In the genomic region with DNA sequence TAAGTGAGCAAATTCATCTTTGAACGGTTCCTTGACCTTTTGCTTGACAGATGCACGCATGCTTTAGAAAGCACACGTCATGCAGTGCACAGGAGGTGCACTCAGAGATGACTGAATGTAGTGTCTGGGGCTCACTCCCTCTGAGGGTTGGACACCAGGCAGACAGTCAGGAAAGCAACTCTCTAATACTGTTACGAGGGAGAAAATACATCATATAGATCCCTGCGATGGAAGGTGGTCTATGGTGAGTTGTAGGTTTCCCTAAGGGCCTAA, we compare ENCODE assay signal across 12 cellular contexts. TPM values are rescaled to one million over a fixed set of nuclear protein-coding genes. Genes with fewer than 3 reads are reported as not detected.
DNase-seq lines count a peak whose midpoint lies in the region; ATAC-seq and TF ChIP-seq lines count a peak whose summit lies in the region.
"Had no signal": no experiment of that assay in that cellular context is flagged by ENCODE, and none has a peak within 500 bp of the region (broad histone marks: within the 10 kb centered on the region; RNA-seq: fewer than 3 reads in every experiment).

No MANE protein-coding gene starts in this region.

- H3K27me3 ChIP-seq in CD4-positive, alpha-beta T cell (ENCODE audit: control insufficient read depth, insufficient read depth, low read length), result no peaks in the 10 kb centered on the region

- CTCF ChIA-PET in CD4-positive, alpha-beta T cell (lab: Charles Lee), result interaction anchor here (2.7 kb wide), 1 partner anchor 25 kb away, joined by 18 read pairs; no protein-coding TSS in a partner anchor

- intact Hi-C loops in CD4-positive, alpha-beta T cell (cut with DNase I, micrococcal nuclease), result loop anchor here in 1 of 2 experiments (2.0 to 5.0 kb wide), 2 partner anchors 17 to 34 kb away; a partner anchor contains a TSS
- intact Hi-C loops in natural killer cell (cut with micrococcal nuclease), result loop anchor here (2.0 kb wide), 1 partner anchor 31 kb away; no protein-coding TSS in a partner anchor

- peaks cover 8% of the 10 kb centered on the region for H3K36me3 Mint-ChIP-seq in CD4-positive, alpha-beta T cell (ENCODE audit: low read depth)
- peaks cover 3% of the 10 kb centered on the region for H3K36me3 Mint-ChIP-seq in activated naive CD8-positive, alpha-beta T cell
- no peaks in the 10 kb centered on the region for H3K36me3 Mint-ChIP-seq in natural killer cell

- H3K27ac Mint-ChIP-seq in CD4-positive, alpha-beta T cell, result peak overlapping the region; percentile 98
- H3K27ac Mint-ChIP-seq in activated naive CD8-positive, alpha-beta T cell, result peak overlapping the region; percentile 98
- peak overlapping the region; percentile 65 to 72 for H3K27ac Mint-ChIP-seq in natural killer cell
- H3K27ac Mint-ChIP-seq: dendritic cell treated with granulocyte-macrophage colony-stimulating factor and Interleukin-4, amounts not matched to agents 40 ng/mL and 50 ng/mL, for 4 days had no signal

- no peaks in the 10 kb centered on the region for H3K9me3 ChIP-seq in CD4-positive, alpha-beta T cell (ENCODE audit: control insufficient read depth, low read length)

- H3K27ac ChIP-seq in CD4-positive, alpha-beta T cell (ENCODE audit: low read depth, low read length), result peak overlapping the region; percentile 88

- no peaks in the 10 kb centered on the region for H3K27me3 Mint-ChIP-seq in CD4-positive, alpha-beta T cell
- H3K27me3 Mint-ChIP-seq in activated naive CD8-positive, alpha-beta T cell, result no peaks in the 10 kb centered on the region
- no peaks in the 10 kb centered on the region for H3K27me3 Mint-ChIP-seq in natural killer cell (ENCODE audit: low read depth in 2 of 2)
- H3K27me3 Mint-ChIP-seq: dendritic cell treated with granulocyte-macrophage colony-stimulating factor and Interleukin-4, amounts not matched to agents 40 ng/mL and 50 ng/mL, for 4 days had no signal

- peak overlapping the region; percentile 5 for H3K4me3 Mint-ChIP-seq in CD4-positive, alpha-beta T cell
- peak overlapping the region; percentile 82 for H3K4me3 Mint-ChIP-seq in activated naive CD8-positive, alpha-beta T cell
- H3K4me3 Mint-ChIP-seq in natural killer cell, result peak overlapping the region; percentile 32
- H3K4me3 Mint-ChIP-seq: dendritic cell treated with granulocyte-macrophage colony-stimulating factor and Interleukin-4, amounts not matched to agents 40 ng/mL and 50 ng/mL, for 4 days had no signal

- POLR2A ChIA-PET in CD4-positive, alpha-beta T cell (lab: Charles Lee), result interaction anchor here (1.1 to 36.2 kb wide), 7 partner anchors 10 to 228 kb away, joined by 4 to 1343 read pairs (median 89); a partner anchor contains a TSS

- TF ChIP-seq CTCF in CD4-positive, alpha-beta T cell (IDR thresholded peaks at IDR 0.05), result no peak
- no peak for TF ChIP-seq CTCF in natural killer cell (IDR thresholded peaks at IDR 0.05)

- peaks cover 80% of the 10 kb centered on the region for H3K4me1 Mint-ChIP-seq in CD4-positive, alpha-beta T cell (ENCODE audit: low read depth)
- H3K4me1 Mint-ChIP-seq in activated naive CD8-positive, alpha-beta T cell (ENCODE audit: low read depth), result peaks cover 82% of the 10 kb centered on the region
- peaks cover 15 to 24% of the 10 kb centered on the region in 2 donors for H3K4me1 Mint-ChIP-seq in natural killer cell

- no peak for ATAC-seq in CD4-positive, alpha-beta T cell (ENCODE audit: poor library complexity)
- ATAC-seq in HG03280 (IDR thresholded peaks at IDR 0.05; ENCODE audit: unreplicated experiment), result peak; percentile 29
- ATAC-seq in natural killer cell, result no peak
- no peak for ATAC-seq in GM19324 (IDR thresholded peaks at IDR 0.05; ENCODE audit: low FRiP score, unreplicated experiment)

- H3K9me3 Mint-ChIP-seq in CD4-positive, alpha-beta T cell, result no peaks in the 10 kb centered on the region
- no peaks in the 10 kb centered on the region for H3K9me3 Mint-ChIP-seq in activated naive CD8-positive, alpha-beta T cell (ENCODE audit: low read depth)
- no peaks in the 10 kb centered on the region for H3K9me3 Mint-ChIP-seq in natural killer cell
- H3K9me3 Mint-ChIP-seq: dendritic cell treated with granulocyte-macrophage colony-stimulating factor and Interleukin-4, amounts not matched to agents 40 ng/mL and 50 ng/mL, for 4 days had no signal

- DNase-seq in CD4-positive, alpha-beta T cell, result no peak
- DNase-seq in natural killer cell (no peak), DMS79 treated with DMSO at 0.1 percent for 48 hours (lab: John Stamatoyannopoulos, UW) (no peak), cerebellum (ENCODE audit: low spot score) (no peak), HuH-7 (ENCODE audit: low spot score) (no peak)
- DNase-seq: activated CD8-positive, alpha-beta memory T cell treated with anti-CD3 and anti-CD28 coated beads, Interleukin-2, amount 50 U/mL, for 4 hours; NCI-H187; Right ventricle myocardium superior had no signal

RNA-seq across cellular contexts. Expression of a gene that starts 16.5 kb away (rescaled TPM):
- total RNA-seq in CD4-positive, alpha-beta T cell, result 10 to 100 TPM; 60.3 to 63.0 TPM
- total RNA-seq in natural killer cell (10 to 100 TPM; 34.1 to 54.0 (median 47.8) TPM), cerebellum (20.5 TPM)

RNA-seq across cellular contexts. Expression of a gene that starts 33.1 kb away (rescaled TPM):
- total RNA-seq in CD4-positive, alpha-beta T cell, result 10 to 100 TPM; 60.3 to 61.7 TPM
- total RNA-seq in natural killer cell (10 to 100 TPM; 23.4 to 33.9 (median 30.5) TPM), cerebellum (3.6 TPM)

RNA-seq across cellular contexts. Expression of a gene that starts 50.8 kb away (rescaled TPM):
- total RNA-seq in CD4-positive, alpha-beta T cell, result 10 to 100 TPM; 35.4 to 44.3 TPM
- total RNA-seq in natural killer cell (10 to 100 TPM; 24.6 to 41.2 (median 37.1) TPM), cerebellum (25.8 TPM)

Comparison
In these comparisons a context has a peak if more than half of its experiments do, and no peak if none do; other contexts are left out.
1. H3K4me3 Mint-ChIP-seq: peak in every context shown above with its lines; median percentile 82 in activated naive CD8-positive, alpha-beta T cell; 32 in natural killer cell; 5 in CD4-positive, alpha-beta T cell.